ENCODE assay signal across 8 cellular contexts in the genomic region with DNA sequence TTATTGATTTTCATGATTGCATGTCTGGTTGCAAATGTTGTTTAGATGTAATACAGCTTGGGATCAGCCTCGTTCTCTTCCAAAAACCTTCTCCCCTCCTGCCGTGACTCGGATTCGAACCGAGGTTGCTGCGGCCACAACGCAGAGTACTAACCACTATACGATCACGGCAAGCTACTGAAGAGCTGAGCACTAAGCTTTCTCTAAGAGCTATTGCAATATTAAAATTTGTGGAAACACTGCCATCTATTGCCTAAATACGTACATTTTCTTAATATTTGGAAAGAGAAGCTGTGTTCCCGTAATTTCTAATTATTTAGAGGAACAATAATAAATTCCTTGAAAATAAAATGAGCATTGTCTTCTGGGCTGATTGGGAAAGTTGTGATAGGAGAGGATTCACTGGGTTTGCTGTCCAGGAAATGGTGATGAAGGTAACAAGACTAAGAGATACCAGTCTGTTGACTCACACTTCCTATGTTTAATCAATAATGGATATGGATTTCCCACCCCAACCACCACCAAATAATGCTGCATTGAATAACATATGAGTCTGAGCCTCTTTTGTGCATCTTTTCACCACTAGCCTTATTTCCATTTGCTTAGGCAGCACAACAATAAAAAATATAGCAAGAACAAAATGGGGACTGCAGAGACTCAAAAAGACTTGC.
DNase-seq lines count a peak whose midpoint lies in the region; ATAC-seq and TF ChIP-seq lines count a peak whose summit lies in the region.

No MANE protein-coding gene starts in this region.

- peak overlapping the region in 43 of 59 donors; percentile 2 to 81 (median 44) for H3K27ac ChIP-seq in dorsolateral prefrontal cortex

- H3K27ac Mint-ChIP-seq in nephron, result peak overlapping the region; percentile 88 to 92 (median 88)

- H3K27me3 ChIP-seq in dorsolateral prefrontal cortex, result no peaks in the 10 kb centered on the region

- H3K4me1 Mint-ChIP-seq in nephron, result peaks cover 41% of the 10 kb centered on the region

- no peaks in the 10 kb centered on the region for H3K9me3 Mint-ChIP-seq in nephron

- ATAC-seq in GM18498 (IDR thresholded peaks at IDR 0.05; ENCODE audit: unreplicated experiment) (no peak), GM19452 (IDR thresholded peaks at IDR 0.05; ENCODE audit: unreplicated experiment) (no peak)

- peak; percentile 40 to 80 (median 62) for TF ChIP-seq CTCF in dorsolateral prefrontal cortex (IDR thresholded peaks at IDR 0.05 in 54 of 56, conservative IDR thresholded peaks at IDR 0.05 in 2 of 56; ENCODE audit: low read depth in 1 of 56, partially characterized antibody in 56 of 56)
- peak; percentile 37 to 53 (median 45) for TF ChIP-seq CTCF in nephron (IDR thresholded peaks at IDR 0.05; ENCODE audit: unreplicated experiment in 3 of 3)

- no peaks in the 10 kb centered on the region for H3K36me3 Mint-ChIP-seq in nephron (ENCODE audit: low read depth)

- peak overlapping the region in 7 of 59 donors; percentile 1 to 31 (median 15) for H3K4me3 ChIP-seq in dorsolateral prefrontal cortex

- intact Hi-C loops in dorsolateral prefrontal cortex (cut with DNase I), result loop anchor here (5.0 to 10.0 kb wide), 5 partner anchors 1079 to 1402 kb away; no protein-coding TSS in a partner anchor

- peak overlapping the region in 2 of 3 experiments; percentile 43 to 61 for H3K4me3 Mint-ChIP-seq in nephron

- H3K27me3 Mint-ChIP-seq in nephron (ENCODE audit: low read depth), result no peaks in the 10 kb centered on the region

- DNase-seq in DMS53 (lab: John Stamatoyannopoulos, UW) (peak; percentile 40), DMS53 treated with DMSO at 0.1 percent for 48 hours (lab: John Stamatoyannopoulos, UW; ENCODE audit: unreplicated experiment) (no peak), NCI-H524 treated with DMSO at 0.1 percent for 48 hours (lab: John Stamatoyannopoulos, UW) (peak; percentile 65), dorsolateral prefrontal cortex (peak in 8 of 10 donors; percentile 37 to 63 (median 54))
- DNase-seq in activated naive CD4-positive, alpha-beta T cell treated with Interleukin-2 at 50 U/mL for 16 hours, result no peak

Comparison
In these comparisons a context has a peak if more than half of its experiments do, and no peak if none do; other contexts are left out.
1. DNase-seq: peak in DMS53 (single experiment), NCI-H524 treated with DMSO at 0.1 percent for 48 hours (single experiment) and dorsolateral prefrontal cortex (8 of 10); none in DMS53 treated with DMSO at 0.1 percent for 48 hours (single experiment) and activated naive CD4-positive, alpha-beta T cell treated with Interleukin-2 at 50 U/mL for 16 hours (single experiment).